19 cellular contexts compared by ENCODE assay signal in genomic region chr7:138116156-138116555, GRCh38. TPM values are rescaled to one million over a fixed set of nuclear protein-coding genes. Genes with fewer than 3 reads are reported as not detected.
DNase-seq lines count a peak whose midpoint lies in the region; ATAC-seq, FAIRE-seq and TF ChIP-seq lines count a peak whose summit lies in the region.
"Had no signal": no experiment of that assay in that cellular context is flagged by ENCODE, and none has a peak within 500 bp of the region (broad histone marks: within the 10 kb centered on the region; RNA-seq: fewer than 3 reads in every experiment).

No MANE protein-coding gene starts in this region.

- ATAC-seq in IMR-90 (ENCODE audit: low read depth) (no peak), GM12878 (no peak), left lobe of liver (peak; percentile 24)
- ATAC-seq: activated T-helper 17 cell treated with anti-CD3 and anti-CD28 coated beads, Interleukin-2, amount 50 U/mL, for 72 hours; body of pancreas; stimulated activated naive CD8-positive, alpha-beta T cell treated with anti-CD3 and anti-CD28 coated beads, Interleukin-15, Interleukin-2, amounts not matched to agents 100 U/mL and 50 U/mL, for 24 hours had no signal

- no peak overlapping the region for H2AK9ac ChIP-seq in IMR-90 (replicated peaks; ENCODE audit: low read depth, low read length, poor library complexity)

- no peaks in the 10 kb centered on the region for H3K9me1 ChIP-seq in IMR-90 (ENCODE audit: insufficient read depth, low read length)

- no peak for TF ChIP-seq EP300 in GM12878 (IDR thresholded peaks at IDR 0.05; ENCODE audit: borderline replicate concordance in 1 of 2, control insufficient read depth in 1 of 2, low read depth in 2 of 2, low read length in 2 of 2)

- peaks cover 10% of the 10 kb centered on the region for H3K4me1 Mint-ChIP-seq in Caco-2 (ENCODE audit: low read depth, unreplicated experiment)

- no peak overlapping the region for H3K4me3 ChIP-seq in Caco-2 (ENCODE audit: low read depth, low read length)
- H3K4me3 ChIP-seq in IMR-90 (ENCODE audit: insufficient read depth, low read depth, low read length), result no peak overlapping the region
- no peak overlapping the region for H3K4me3 ChIP-seq in GM12878
- H3K4me3 ChIP-seq: body of pancreas had no signal

- BruUV-seq in Caco-2 (replicated peaks; lab: Mats Ljungman, UMichigan) (no TSS peak), IMR-90 (replicated peaks; lab: Mats Ljungman, UMichigan) (no TSS peak), GM12878 (replicated peaks; lab: Mats Ljungman, UMichigan) (no TSS peak)

- H4K91ac ChIP-seq in IMR-90 (ENCODE audit: insufficient read depth, low read depth, low read length), result no peak overlapping the region

- no peak overlapping the region for H3K18ac ChIP-seq in IMR-90 (ENCODE audit: low read depth, low read length)

- H3K27ac ChIP-seq in IMR-90 (ENCODE audit: insufficient read depth, low read length), result no peak overlapping the region
- H3K27ac ChIP-seq in GM12878 (ENCODE audit: control insufficient read depth, insufficient read depth), result no peak overlapping the region
- H3K27ac ChIP-seq: body of pancreas, C4-2B had no signal

- H3K36me3 Mint-ChIP-seq in Caco-2 (ENCODE audit: insufficient read depth, unreplicated experiment), result peaks cover 4% of the 10 kb centered on the region

- H3K36me3 ChIP-seq in Caco-2 (ENCODE audit: control insufficient read depth, insufficient read depth, low read length), result no peaks in the 10 kb centered on the region
- H3K36me3 ChIP-seq in IMR-90 (ENCODE audit: control insufficient read depth, insufficient read depth, low read length), result no peaks in the 10 kb centered on the region
- H3K36me3 ChIP-seq in GM12878 (ENCODE audit: control insufficient read depth in 2 of 2, insufficient read depth in 2 of 2, low read length in 1 of 2), result no peaks in the 10 kb centered on the region

- TF ChIP-seq CTCF in Caco-2 (IDR thresholded peaks at IDR 0.05; ENCODE audit: insufficient read depth in 1 of 2, low read depth in 1 of 2, low read length in 1 of 2, severe bottlenecking in 1 of 2, unreplicated experiment in 1 of 2) (no peak), IMR-90 (conservative IDR thresholded peaks at IDR 0.05; ENCODE audit: low read depth, low read length) (no peak), GM12878 (IDR thresholded peaks at IDR 0.05 in 2 of 3, conservative IDR thresholded peaks at IDR 0.05 in 1 of 3; ENCODE audit: control insufficient read depth in 2 of 3, extremely low read depth in 1 of 3, insufficient read depth in 1 of 3, low read depth in 3 of 3, low read length in 3 of 3) (no peak)

- no peak overlapping the region for H2BK5ac ChIP-seq in IMR-90 (ENCODE audit: low read depth, low read length, poor library complexity, severe bottlenecking)

- SMC1A ChIA-PET in GM12878 (lab: Charles Lee; ENCODE audit: uncharacterized antibody, unreplicated experiment), result no interaction called here

- no peak overlapping the region for H3K4ac ChIP-seq in IMR-90 (ENCODE audit: low read depth, low read length)

- no peak overlapping the region for H4K5ac ChIP-seq in IMR-90 (ENCODE audit: low read depth, low read length)

- no peak overlapping the region for H2AK5ac ChIP-seq in IMR-90 (ENCODE audit: low read depth, low read length)

- H3K9me3 ChIP-seq in Caco-2 (peaks cover 8% of the 10 kb centered on the region; the same call in 1 of the 2 replicates), IMR-90 (ENCODE audit: control insufficient read depth, insufficient read depth, low read length) (no peaks in the 10 kb centered on the region), GM12878 (replicated peaks; ENCODE audit: control insufficient read depth, insufficient read depth, low read length) (no peaks in the 10 kb centered on the region)
- H3K9me3 ChIP-seq: body of pancreas had no signal

- H3K27ac Mint-ChIP-seq in Caco-2 (ENCODE audit: unreplicated experiment), result peak overlapping the region; percentile 22
- H3K27ac Mint-ChIP-seq: activated T-helper 17 cell treated with anti-CD3 and anti-CD28 coated beads, Interleukin-2, amount 50 U/mL, for 72 hours; endodermal cell; T-helper 1 cell treated with Interleukin-12 subunit alpha and Interleukin-12 subunit beta and Interleukin-4 antibody, amounts not matched to agents 30 μg/mL and 1 μg/mL, for 36 hours had no signal

- no peaks in the 10 kb centered on the region for H3K79me1 ChIP-seq in IMR-90 (ENCODE audit: low read depth in 1 of 2, low read length in 2 of 2)

- DNase-seq in Caco-2 (peak; percentile 30 to 54), IMR-90 (peak; percentile 32), GM12878 (ENCODE audit: low read depth, low spot score) (no peak), left lobe of liver (ENCODE audit: low spot score) (no peak), NOMO-1 treated with DMSO at 0.1 percent for 48 hours (lab: John Stamatoyannopoulos, UW; ENCODE audit: unreplicated experiment) (no peak), medulla oblongata (ENCODE audit: extremely low spot score) (no peak), AML-193 (lab: John Stamatoyannopoulos, UW) (no peak)
- DNase-seq in activated CD4-positive, CD25-positive, alpha-beta regulatory T cell treated with anti-CD3 and anti-CD28 coated beads, Interleukin-2, amount 50 U/mL, for 72 hours, result no peak
- DNase-seq: activated CD4-positive, alpha-beta T cell treated with anti-CD3 and anti-CD28 coated beads, Interleukin-2, amount 50 U/mL, for 48 hours; body of pancreas; endodermal cell; hippocampal formation; MM.1S; stimulated activated CD4-positive, alpha-beta T cell treated with anti-CD3 and anti-CD28 coated beads, Interleukin-4, amount 100 ng/mL, for 4 hours; stimulated activated naive CD8-positive, alpha-beta T cell treated with anti-CD3 and anti-CD28 coated beads, Interleukin-15, Interleukin-2, amounts not matched to agents 100 U/mL and 50 U/mL, for 24 hours had no signal

- no peak overlapping the region for H3K23ac ChIP-seq in IMR-90 (ENCODE audit: low read depth, low read length)

- H2AFZ ChIP-seq in IMR-90 (replicated peaks; ENCODE audit: low read length, poor library complexity) (no peak overlapping the region), GM12878 (ENCODE audit: control insufficient read depth, low read depth, low read length) (peak overlapping the region; percentile 20)

- no peaks in the 10 kb centered on the region for H4K20me1 ChIP-seq in IMR-90 (ENCODE audit: insufficient read depth, low read length)
- H4K20me1 ChIP-seq in GM12878 (ENCODE audit: control insufficient read depth, insufficient read depth), result no peaks in the 10 kb centered on the region

- no peak overlapping the region for H2BK120ac ChIP-seq in IMR-90 (ENCODE audit: low read depth, low read length)

- no peak for TF ChIP-seq POLR2A in IMR-90 (IDR thresholded peaks at IDR 0.05; ENCODE audit: low read depth, low read length)
- TF ChIP-seq POLR2A in GM12878 (IDR thresholded peaks at IDR 0.05; ENCODE audit: low read depth, low read length), result no peak

- H3K9ac ChIP-seq in IMR-90 (ENCODE audit: low read depth, low read length) (no peak overlapping the region), GM12878 (ENCODE audit: control insufficient read depth, insufficient read depth, low read length) (no peak overlapping the region)

- H3K4me3 Mint-ChIP-seq in Caco-2 (ENCODE audit: unreplicated experiment), result peak overlapping the region; percentile 0
- H3K4me3 Mint-ChIP-seq: activated T-helper 17 cell treated with anti-CD3 and anti-CD28 coated beads, Interleukin-2, amount 50 U/mL, for 72 hours; endodermal cell; T-helper 1 cell treated with Interleukin-12 subunit alpha and Interleukin-12 subunit beta and Interleukin-4 antibody, amounts not matched to agents 30 μg/mL and 1 μg/mL, for 36 hours had no signal

- no peak overlapping the region for H3K4me2 ChIP-seq in IMR-90 (ENCODE audit: low read depth, low read length)
- no peak overlapping the region for H3K4me2 ChIP-seq in GM12878 (ENCODE audit: control insufficient read depth, insufficient read depth)

- H3K27me3 ChIP-seq in Caco-2 (replicated peaks; ENCODE audit: control insufficient read depth, insufficient read depth, low read length) (no peaks in the 10 kb centered on the region), IMR-90 (ENCODE audit: control insufficient read depth, insufficient read depth, low read length) (no peaks in the 10 kb centered on the region), GM12878 (replicated peaks in 1 of 2; ENCODE audit: control insufficient read depth in 2 of 2, insufficient read depth in 2 of 2, low read length in 1 of 2) (no peaks in the 10 kb centered on the region)
- H3K27me3 ChIP-seq: body of pancreas had no signal

- peaks cover 12% of the 10 kb centered on the region for H3K9me3 Mint-ChIP-seq in Caco-2 (ENCODE audit: unreplicated experiment)
- H3K9me3 Mint-ChIP-seq: endodermal cell; T-helper 1 cell treated with Interleukin-12 subunit alpha and Interleukin-12 subunit beta and Interleukin-4 antibody, amounts not matched to agents 30 μg/mL and 1 μg/mL, for 36 hours had no signal

- H3K4me1 ChIP-seq in Caco-2, result peaks cover 17% of the 10 kb centered on the region
- H3K4me1 ChIP-seq in IMR-90 (ENCODE audit: control insufficient read depth, insufficient read depth, low read length), result no peaks in the 10 kb centered on the region
- no peaks in the 10 kb centered on the region for H3K4me1 ChIP-seq in GM12878 (ENCODE audit: control insufficient read depth, insufficient read depth, low read length)
- H3K4me1 ChIP-seq: body of pancreas had no signal

- no peak overlapping the region for H4K8ac ChIP-seq in IMR-90 (ENCODE audit: low read depth in 2 of 2, low read length in 2 of 2)

- no peak overlapping the region for H2BK15ac ChIP-seq in IMR-90 (ENCODE audit: low read depth, low read length)

- no peak overlapping the region for H2BK20ac ChIP-seq in IMR-90 (ENCODE audit: low read depth, low read length)

- WGBS in IMR-90 (ENCODE audit: extremely low coverage in 2 of 2, insufficient read length in 1 of 2), 2 experiments, result no CpG with 5 or more reads among the region's 1 CpG
- WGBS in GM12878 (ENCODE audit: insufficient coverage, insufficient replicate concordance, low lambda C conversion rate, missing lambda C conversion rate), result 93% methylated on average over 1 of the region's 1 CpG

- TF ChIP-seq RAD21 in IMR-90 (IDR thresholded peaks at IDR 0.05; ENCODE audit: low read length) (no peak), GM12878 (IDR thresholded peaks at IDR 0.05; ENCODE audit: insufficient read depth, low read depth, low read length) (no peak)

- RAD21 ChIA-PET in GM12878 (lab: Charles Lee; ENCODE audit: unreplicated experiment), result no interaction called here

- CTCF ChIA-PET in Caco-2 (lab: Charles Lee), result no interaction called here
- CTCF ChIA-PET in IMR-90 (lab: Yijun Ruan, JAX), result no interaction called here
- CTCF ChIA-PET in GM12878 (lab: Yijun Ruan, JAX), result interaction anchor here (1.3 to 1.7 kb wide), 2 partner anchors 9 to 45 kb away, joined by 3 to 7 read pairs; no protein-coding TSS in a partner anchor

- in situ Hi-C loops in IMR-90 (cut with MboI; ENCODE audit: low sequenced_read_pairs) (no loop called here), GM12878 (cut with MboI) (no loop called here)

- dilution Hi-C loops in IMR-90 (cut with HindIII; ENCODE audit: low sequenced_read_pairs, unreplicated experiment), result no loop called here

- no peaks in the 10 kb centered on the region for H3K27me3 Mint-ChIP-seq in Caco-2 (ENCODE audit: insufficient read depth, unreplicated experiment)

- H3K79me2 ChIP-seq in GM12878 (ENCODE audit: control insufficient read depth, insufficient read depth, low read length), result no peaks in the 10 kb centered on the region

- POLR2A ChIA-PET in Caco-2 (lab: Charles Lee) (no interaction called here), IMR-90 (lab: Charles Lee; ENCODE audit: unreplicated experiment) (no interaction called here), GM12878 (lab: Charles Lee) (no interaction called here)

- intact Hi-C loops in Caco-2 (cut with micrococcal nuclease; ENCODE audit: unreplicated experiment) (no loop called here), IMR-90 (cut with micrococcal nuclease) (no loop called here), GM12878 (cut with micrococcal nuclease; ENCODE audit: unreplicated experiment) (no loop called here)

- H3K14ac ChIP-seq in IMR-90 (replicated peaks; ENCODE audit: low read depth, low read length), result no peak overlapping the region

- FAIRE-seq in GM12878 (lab: Jason Lieb, UNC), result no peak

- H3K56ac ChIP-seq in IMR-90 (ENCODE audit: extremely low read depth, insufficient read depth, low read length), result no peak overlapping the region

RNA-seq across cellular contexts. Expression of gene AKR1D1, which starts 39.9 kb away (rescaled TPM):
- total RNA-seq in Caco-2 (2022), result 2.2 and 2.3 TPM in 2 replicates
- total RNA-seq in IMR-90 (2012; rRNA removed), result not detected in 2 replicates
- not detected in 2 replicates for polyA plus RNA-seq in IMR-90 (2012; rRNA removed)
- polyA plus RNA-seq in IMR-90 (2012; cell fraction: cytosol; rRNA removed), result not detected in 2 replicates
- polyA plus RNA-seq in IMR-90 (2012; cell fraction: nucleus; rRNA removed; ENCODE audit: low replicate concordance), result not detected in 2 replicates
- total RNA-seq in GM12878 (2013; cell fraction: nucleolus; rRNA removed), result not detected in 2 replicates
- not detected in 2 replicates for total RNA-seq in GM12878 (2014; rRNA removed)
- total RNA-seq in GM12878 (2014; rRNA removed; fragmentation: Illumina TruSeq; extraction: Trizol), result not detected in 2 replicates
- total RNA-seq in GM12878 (2021), result not detected in 2 replicates
- not detected for polyA plus RNA-seq in GM12878 (2011; ENCODE audit: low read depth)
- polyA plus RNA-seq in GM12878 (2011; rRNA removed), result not detected in 2 replicates
- polyA plus RNA-seq in GM12878 (2011; cell fraction: cytosol; rRNA removed), result not detected in 2 replicates
- not detected in 2 replicates for polyA plus RNA-seq in GM12878 (2011; cell fraction: nucleus; rRNA removed)
- polyA plus RNA-seq in GM12878 (2012), result not detected in 2 replicates
- not detected in 2 replicates for polyA plus RNA-seq in GM12878 (2014; fragmentation: Illumina TruSeq; extraction: Trizol)
- polyA plus RNA-seq in GM12878 (2014; fragmentation: Nextera tagmentation; extraction: Ambion mirVana), result under 1 TPM in 1 of 2 experiments, not detected in 1; 0.34 TPM
- 0.13 TPM in 1 of 2 replicates, not detected in the other for polyA plus RNA-seq in GM12878 (2014; rRNA removed)
- under 1 TPM in 1 of 2 experiments, not detected in 1; 0.09 TPM for polyA plus RNA-seq in GM12878 (2016; fragmentation: Nextera tagmentation; extraction: Ambion mirVana)
- polyA minus RNA-seq in GM12878 (2011; rRNA and poly(A)+ RNA removed), result not detected in 2 replicates
- polyA minus RNA-seq in GM12878 (2011; cell fraction: cytosol; rRNA and poly(A)+ RNA removed), result not detected in 2 replicates
- not detected in 2 replicates for polyA minus RNA-seq in GM12878 (2011; cell fraction: nucleus; rRNA and poly(A)+ RNA removed)
- 206 TPM for total RNA-seq in left lobe of liver
- total RNA-seq: activated T-helper 17 cell treated with anti-CD3 and anti-CD28 coated beads, Interleukin-2, amount 50 U/mL, for 72 hours; body of pancreas; endodermal cell; pulmonary artery endothelial cell had no signal

Comparison
In these comparisons a context has a peak if more than half of its experiments do, and no peak if none do; other contexts are left out.
1. DNase-seq: peak in Caco-2 (2 of 2) and IMR-90 (single experiment); none in GM12878 (single experiment), left lobe of liver (single experiment), NOMO-1 treated with DMSO at 0.1 percent for 48 hours (single experiment), medulla oblongata (single experiment), activated CD4-positive, CD25-positive, alpha-beta regulatory T cell treated with anti-CD3 and anti-CD28 coated beads, Interleukin-2, amount 50 U/mL, for 72 hours (single experiment) and AML-193 (0 of 2).
2. RNA of gene AKR1D1, which starts 39.9 kb away (total RNA-seq): 206 TPM in left lobe of liver (single experiment); 2.2 to 2.3 TPM in Caco-2, not detected in IMR-90 and not detected in GM12878; every median in the first group is over 10 times any median in the second.